2 cellular contexts compared by ENCODE assay signal in genomic region chr10:103545366-103545765, GRCh38.
TF ChIP-seq lines count a peak whose summit lies in the region.

No MANE protein-coding gene starts in this region.

TF ChIP-seq in liver, 16 proteins besides CTCF, POLR2A, EP300 and RAD21:
- TF ChIP-seq GABPA (IDR thresholded peaks at IDR 0.05 in 1 of 2, conservative IDR thresholded peaks at IDR 0.05 in 1 of 2) (no peak), JUND (IDR thresholded peaks at IDR 0.05) (no peak), ATF3 (IDR thresholded peaks at IDR 0.05) (no peak), FOXA2 (IDR thresholded peaks at IDR 0.05) (no peak), EGR1 (IDR thresholded peaks at IDR 0.05; ENCODE audit: low read depth in 2 of 2) (no peak), MAX (IDR thresholded peaks at IDR 0.05) (no peak), YY1 (IDR thresholded peaks at IDR 0.05) (no peak), SP1 (IDR thresholded peaks at IDR 0.05) (no peak), TAF1 (conservative IDR thresholded peaks at IDR 0.05) (no peak), FOXA1 (IDR thresholded peaks at IDR 0.05) (no peak), REST (IDR thresholded peaks at IDR 0.05) (no peak), NR2F2 (IDR thresholded peaks at IDR 0.05) (no peak), HNF4A (conservative IDR thresholded peaks at IDR 0.05) (no peak), ZBTB33 (IDR thresholded peaks at IDR 0.05) (no peak), RXRA (IDR thresholded peaks at IDR 0.05) (no peak), HNF4G (IDR thresholded peaks at IDR 0.05) (no peak)

TF ChIP-seq in HepG2, 621 proteins besides CTCF, POLR2A, EP300 and RAD21:
- TF ChIP-seq EZH2 (conservative IDR thresholded peaks at IDR 0.05; ENCODE audit: low read depth, low read length) (no peak), ATF7 (IDR thresholded peaks at IDR 0.05) (no peak), ATF7 (CRISPR knock-in tag; IDR thresholded peaks at IDR 0.05) (no peak), SALL2 (CRISPR knock-in tag; IDR thresholded peaks at IDR 0.05) (no peak), TCF7L2 (IDR thresholded peaks at IDR 0.05; ENCODE audit: low read depth, low read length) (no peak), ZKSCAN5 (CRISPR knock-in tag; IDR thresholded peaks at IDR 0.05) (no peak)
